In the genomic region with DNA sequence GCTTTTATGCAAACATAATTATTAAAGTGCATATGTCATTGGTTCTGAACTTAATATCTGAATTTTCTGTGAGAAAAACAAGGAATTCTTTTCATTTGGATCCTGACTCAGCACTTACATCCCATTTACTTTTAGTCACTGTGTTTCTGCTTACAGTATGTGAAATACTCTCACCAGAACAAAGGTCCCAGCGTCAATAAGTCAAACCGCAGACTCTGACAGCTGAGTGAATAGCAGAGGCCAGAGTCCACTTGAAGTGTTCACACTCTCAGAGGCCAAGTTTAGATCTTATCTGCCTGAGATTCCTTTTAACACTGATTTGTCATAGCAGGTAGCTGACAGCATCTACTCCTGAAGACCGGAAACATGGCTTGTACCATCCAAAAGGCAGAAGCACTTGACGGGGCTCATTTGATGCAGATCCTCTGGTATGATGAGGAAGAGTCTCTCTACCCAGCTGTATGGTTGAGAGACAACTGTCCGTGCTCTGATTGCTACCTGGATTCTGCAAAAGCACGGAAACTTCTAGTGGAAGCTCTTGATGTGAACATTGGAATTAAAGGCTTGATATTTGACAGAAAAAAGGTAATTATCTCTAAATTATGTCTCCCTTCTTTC, we compare ENCODE assay signal across 10 cellular contexts. TPM values are rescaled to one million over a fixed set of nuclear protein-coding genes. Genes with fewer than 3 reads are reported as not detected.
DNase-seq lines count a peak whose midpoint lies in the region; ATAC-seq and TF ChIP-seq lines count a peak whose summit lies in the region.
"Had no signal": no experiment of that assay in that cellular context is flagged by ENCODE, and none has a peak within 500 bp of the region (broad histone marks: within the 10 kb centered on the region; RNA-seq: fewer than 3 reads in every experiment).

No MANE protein-coding gene starts in this region.

- H3K9me3 ChIP-seq in vagina, result no peaks in the 10 kb centered on the region

- ATAC-seq in left lobe of liver, result peak; percentile 96

- TF ChIP-seq CTCF in brain microvascular endothelial cell (IDR thresholded peaks at IDR 0.05; ENCODE audit: low read depth, low read length, missing control alignments), result no peak
- no peak for TF ChIP-seq CTCF in vagina (IDR thresholded peaks at IDR 0.05)

- no peaks in the 10 kb centered on the region for H3K4me1 ChIP-seq in vagina

- H3K27ac ChIP-seq in brain microvascular endothelial cell (peak overlapping the region; percentile 50), vagina (no peak overlapping the region)

- no peaks in the 10 kb centered on the region for H3K27me3 ChIP-seq in brain microvascular endothelial cell (replicated peaks)
- no peaks in the 10 kb centered on the region for H3K27me3 ChIP-seq in vagina

- no peak overlapping the region for H3K4me3 ChIP-seq in brain microvascular endothelial cell (ENCODE audit: low read depth, low read length)
- H3K4me3 ChIP-seq in vagina, result no peak overlapping the region

- DNase-seq in NCI-H2227 (lab: John Stamatoyannopoulos, UW; ENCODE audit: unreplicated experiment) (peak; percentile 3), NCI-H2227 treated with DMSO at 0.1 percent for 48 hours (lab: John Stamatoyannopoulos, UW) (no peak), brain microvascular endothelial cell (peak; percentile 83), left lobe of liver (ENCODE audit: low spot score) (peak; percentile 74), NCI-H226 (no peak), vagina (ENCODE audit: extremely low spot score in 2 of 2) (no peak), NCI-H510A (lab: John Stamatoyannopoulos, UW) (no peak), GOT3 (lab: John Stamatoyannopoulos, UW) (no peak)
- DNase-seq: hippocampal formation, NCI-H345 had no signal

- no peaks in the 10 kb centered on the region for H3K36me3 ChIP-seq in brain microvascular endothelial cell (replicated peaks)
- no peaks in the 10 kb centered on the region for H3K36me3 ChIP-seq in vagina

- no peak for TF ChIP-seq POLR2A in vagina (IDR thresholded peaks at IDR 0.05)

- in situ Hi-C loops in brain microvascular endothelial cell (cut with HindIII; ENCODE audit: low pct_ligation_motif_present, low sequenced_read_pairs), result no loop called here

- intact Hi-C loops in vagina (cut with DNase I), result no loop called here

RNA-seq across cellular contexts. Expression of a gene that starts 14.6 kb away (rescaled TPM):
- total RNA-seq in left lobe of liver (22.6 TPM), vagina (53.0 TPM)

Comparison
In these comparisons a context has a peak if more than half of its experiments do, and no peak if none do; other contexts are left out.
1. DNase-seq: peak in NCI-H2227 (single experiment), brain microvascular endothelial cell (single experiment) and left lobe of liver (single experiment); none in NCI-H2227 treated with DMSO at 0.1 percent for 48 hours (single experiment), NCI-H226 (single experiment), vagina (0 of 2), NCI-H510A (single experiment) and GOT3 (single experiment).